ENCODE assay signal across 1 cellular context in genomic region chr3:186815490-186815889, GRCh38.
TF ChIP-seq lines count a peak whose summit lies in the region.

No MANE protein-coding gene starts in this region.

TF ChIP-seq in SK-N-SH treated with all-trans-retinoic acid at 6 μM for 48 hours, 23 proteins besides CTCF, POLR2A, EP300 and RAD21 (continued from another document):
- no peak for TF ChIP-seq POU6F1 (CRISPR knock-in tag; IDR thresholded peaks at IDR 0.05; ENCODE audit: borderline replicate concordance, low read depth)
- no peak for TF ChIP-seq ESRRG (CRISPR knock-in tag; IDR thresholded peaks at IDR 0.05)
- TF ChIP-seq OSR1 (CRISPR knock-in tag; IDR thresholded peaks at IDR 0.05), result no peak
- TF ChIP-seq ZNF8 (CRISPR knock-in tag; IDR thresholded peaks at IDR 0.05), result no peak
- no peak for TF ChIP-seq ZNF565 (CRISPR knock-in tag; conservative IDR thresholded peaks at IDR 0.05; ENCODE audit: low read depth)
- TF ChIP-seq PPARA (CRISPR knock-in tag; IDR thresholded peaks at IDR 0.05; ENCODE audit: borderline replicate concordance), result no peak
- no peak for TF ChIP-seq ISL1 (CRISPR knock-in tag; IDR thresholded peaks at IDR 0.05)
- TF ChIP-seq CSDC2 (CRISPR knock-in tag; IDR thresholded peaks at IDR 0.05), result no peak
- no peak for TF ChIP-seq PATZ1 (CRISPR knock-in tag; IDR thresholded peaks at IDR 0.05; ENCODE audit: borderline replicate concordance)
